In the genomic region with DNA sequence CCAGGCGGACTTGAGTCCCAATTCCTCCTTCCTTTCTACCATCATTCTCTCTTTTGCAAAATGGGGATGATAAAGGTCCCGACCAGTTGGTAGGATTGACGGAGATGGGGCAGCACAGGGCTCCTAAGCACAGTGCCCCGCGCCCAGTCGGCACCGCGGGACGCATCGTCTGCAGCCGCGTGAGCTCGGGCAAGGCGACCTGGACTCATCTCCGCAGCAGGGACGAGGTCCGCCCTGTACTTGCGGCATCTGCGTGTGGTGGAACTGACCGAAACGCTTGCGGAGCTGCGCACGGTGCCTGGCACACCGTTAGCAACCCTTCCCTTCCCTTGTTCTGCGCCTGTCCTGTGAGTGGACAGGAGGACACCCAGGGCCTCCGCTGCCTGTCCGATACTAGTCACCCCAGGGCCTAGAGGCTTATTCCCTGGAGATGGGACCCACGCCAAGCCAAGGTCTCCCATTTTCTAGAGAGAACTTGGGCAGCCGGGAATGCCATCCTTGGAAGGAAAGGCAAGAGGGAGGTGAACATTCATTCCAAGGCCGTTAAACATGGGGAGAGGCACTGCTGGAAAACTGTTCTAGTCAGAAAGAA, we compare ENCODE assay signal across 1 cellular context.
TF ChIP-seq lines count a peak whose summit lies in the region.

No MANE protein-coding gene starts in this region.

TF ChIP-seq in IMR-90, 13 proteins besides CTCF, POLR2A, EP300 and RAD21 (continued from another document):
- TF ChIP-seq, protein P1, sequence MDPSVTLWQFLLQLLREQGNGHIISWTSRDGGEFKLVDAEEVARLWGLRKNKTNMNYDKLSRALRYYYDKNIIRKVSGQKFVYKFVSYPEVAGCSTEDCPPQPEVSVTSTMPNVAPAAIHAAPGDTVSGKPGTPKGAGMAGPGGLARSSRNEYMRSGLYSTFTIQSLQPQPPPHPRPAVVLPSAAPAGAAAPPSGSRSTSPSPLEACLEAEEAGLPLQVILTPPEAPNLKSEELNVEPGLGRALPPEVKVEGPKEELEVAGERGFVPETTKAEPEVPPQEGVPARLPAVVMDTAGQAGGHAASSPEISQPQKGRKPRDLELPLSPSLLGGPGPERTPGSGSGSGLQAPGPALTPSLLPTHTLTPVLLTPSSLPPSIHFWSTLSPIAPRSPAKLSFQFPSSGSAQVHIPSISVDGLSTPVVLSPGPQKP (IDR thresholded peaks at IDR 0.05; ENCODE audit: borderline replicate concordance, low read depth, low read length) = no peak
- TF ChIP-seq MAZ (IDR thresholded peaks at IDR 0.05; ENCODE audit: borderline replicate concordance, low read depth, low read length) (no peak), MAFK (IDR thresholded peaks at IDR 0.05; ENCODE audit: low read depth, low read length) (no peak)
- TF ChIP-seq, protein P2, sequence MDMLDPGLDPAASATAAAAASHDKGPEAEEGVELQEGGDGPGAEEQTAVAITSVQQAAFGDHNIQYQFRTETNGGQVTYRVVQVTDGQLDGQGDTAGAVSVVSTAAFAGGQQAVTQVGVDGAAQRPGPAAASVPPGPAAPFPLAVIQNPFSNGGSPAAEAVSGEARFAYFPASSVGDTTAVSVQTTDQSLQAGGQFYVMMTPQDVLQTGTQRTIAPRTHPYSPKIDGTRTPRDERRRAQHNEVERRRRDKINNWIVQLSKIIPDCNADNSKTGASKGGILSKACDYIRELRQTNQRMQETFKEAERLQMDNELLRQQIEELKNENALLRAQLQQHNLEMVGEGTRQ (IDR thresholded peaks at IDR 0.05; ENCODE audit: low read depth, low read length) = no peak
